20 cellular contexts compared by ENCODE assay signal in the genomic region with DNA sequence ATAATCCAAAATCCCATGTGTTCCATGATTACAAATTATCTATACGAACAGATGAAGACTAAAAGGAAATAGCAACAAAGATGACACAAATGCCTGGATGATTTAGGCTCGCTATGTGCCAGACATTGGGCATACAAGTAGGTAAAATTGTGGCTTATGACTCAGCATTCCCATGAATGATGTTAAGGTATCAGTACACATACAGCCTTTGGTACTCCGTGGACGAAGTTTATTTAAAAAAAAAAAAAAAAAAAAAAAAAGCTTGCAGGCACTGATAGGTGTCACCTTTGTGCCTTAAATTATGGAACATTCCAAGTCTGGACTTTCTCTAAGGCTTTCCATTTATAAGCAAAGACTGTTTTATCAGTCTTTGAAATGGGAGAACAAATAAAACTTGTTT. TPM values are rescaled to one million over a fixed set of nuclear protein-coding genes. Genes with fewer than 3 reads are reported as not detected.
DNase-seq lines count a peak whose midpoint lies in the region; ATAC-seq, FAIRE-seq and TF ChIP-seq lines count a peak whose summit lies in the region.
"Had no signal": no experiment of that assay in that cellular context is flagged by ENCODE, and none has a peak within 500 bp of the region (broad histone marks: within the 10 kb centered on the region; RNA-seq: fewer than 3 reads in every experiment).

No MANE protein-coding gene starts in this region.

- no peaks in the 10 kb centered on the region for H3K9me2 ChIP-seq in Karpas-422 (replicated peaks; ENCODE audit: insufficient read depth, low read length)

- no peak overlapping the region for H3K27ac ChIP-seq in A549
- no peak overlapping the region; the same call in 1 of the 2 replicates for H3K27ac ChIP-seq in Karpas-422 (ENCODE audit: low read length)
- H3K27ac ChIP-seq: esophagus muscularis mucosa, lower lobe of right lung, tibial artery had no signal

- CTCF ChIA-PET in A549 (lab: Yijun Ruan, JAX): interaction anchor here (0.8 kb wide), 1 partner anchor 9 kb away, joined by 4 read pairs; no protein-coding TSS in a partner anchor

- 74% methylated on average over 4 of the region's 4 CpGs for WGBS in A549 (ENCODE audit: missing lambda C conversion rate)
- 87 to 89% methylated on average over 4 of the region's 4 CpGs for WGBS in lower leg skin, 2 donors

- H3K9ac ChIP-seq in Karpas-422 (ENCODE audit: low read length): no peak overlapping the region

- H3K4me1 ChIP-seq in A549 (peaks cover 24% of the 10 kb centered on the region), Karpas-422 (ENCODE audit: low read length) (peaks cover 44% of the 10 kb centered on the region)

- TF ChIP-seq RAD21 in A549 (conservative IDR thresholded peaks at IDR 0.05 in 1 of 2, IDR thresholded peaks at IDR 0.05 in 1 of 2): no peak

- H3K36me3 ChIP-seq in Karpas-422 (ENCODE audit: insufficient read depth, low read length): peaks cover 26% of the 10 kb centered on the region; the same call in 1 of the 2 replicates
- H3K36me3 ChIP-seq: esophagus muscularis mucosa, lower lobe of right lung, tibial artery had no signal

- H3K9me3 ChIP-seq in A549 (no peaks in the 10 kb centered on the region), Karpas-422 (ENCODE audit: low read length) (no peaks in the 10 kb centered on the region)
- H3K9me3 ChIP-seq: esophagus muscularis mucosa, lower lobe of right lung, tibial artery had no signal

- no peaks in the 10 kb centered on the region for H4K20me1 ChIP-seq in Karpas-422 (ENCODE audit: insufficient read depth, low read depth, low read length)

- DNase-seq in A172 (ENCODE audit: low spot score) (peak; percentile 48), A549 (ENCODE audit: low read depth in 1 of 2, low spot score in 1 of 2) (peak in 1 of 2 experiments; percentile 23), Karpas-422 (no peak), amniotic epithelial cell (ENCODE audit: low read depth) (peak; percentile 23), lower leg skin (ENCODE audit: low spot score in 2 of 2) (no peak), SK-N-DZ (ENCODE audit: low spot score) (no peak), SKM-1 (lab: John Stamatoyannopoulos, UW; ENCODE audit: unreplicated experiment) (no peak)
- DNase-seq: activated CD4-positive, alpha-beta T cell treated with anti-CD3 and anti-CD28 coated beads, Interleukin-2, amount 50 U/mL, for 48 hours; activated gamma-delta T cell treated with Interleukin-2 at 50 U/mL for 16 hours; C1 segment of cervical spinal cord; DMS79; immature natural killer cell; KG1; lower lobe of right lung; NCI-H1417; posterior cingulate gyrus; Right ventricle myocardium superior; stimulated activated CD4-positive, alpha-beta T cell treated with anti-CD3 and anti-CD28 coated beads, Interleukin-4, amount 100 ng/mL, for 4 hours; tibial artery had no signal

- H3K27me3 ChIP-seq in Karpas-422 (ENCODE audit: low read length): no peaks in the 10 kb centered on the region
- H3K27me3 ChIP-seq: esophagus muscularis mucosa, tibial artery had no signal

- peaks cover 97% of the 10 kb centered on the region for H3K79me2 ChIP-seq in Karpas-422 (ENCODE audit: low read length)

- intact Hi-C loops in lower leg skin (cut with DNase I; ENCODE audit: low total_unique reads): no loop called here

- no peak for TF ChIP-seq EP300 in A549 (IDR thresholded peaks at IDR 0.05)

- H3K4me3 ChIP-seq in A549 (no peak overlapping the region), Karpas-422 (ENCODE audit: low read length) (no peak overlapping the region), lower leg skin (ENCODE audit: low read depth, poor library complexity, severe bottlenecking) (no peak overlapping the region)
- H3K4me3 ChIP-seq: esophagus muscularis mucosa, lower lobe of right lung, tibial artery had no signal

- TF ChIP-seq POLR2A in A549 (IDR thresholded peaks at IDR 0.05; ENCODE audit: low read length): no peak
- no peak for TF ChIP-seq POLR2A in lower leg skin (IDR thresholded peaks at IDR 0.05)

- H2AFZ ChIP-seq in Karpas-422 (ENCODE audit: low read length): no peak overlapping the region

- TF ChIP-seq CTCF in A549 (IDR thresholded peaks at IDR 0.05) (no peak), lower leg skin (IDR thresholded peaks at IDR 0.05) (no peak)

- POLR2A ChIA-PET in A549 (lab: Yijun Ruan, JAX): interaction anchor here (0.6 to 0.7 kb wide), 2 partner anchors 27 to 635 kb away, joined by 3 to 4 read pairs; no protein-coding TSS in a partner anchor

- H3K4me2 ChIP-seq in A549: peak overlapping the region; percentile 6; the same call in 1 of the 3 replicates
- peak overlapping the region; percentile 97 for H3K4me2 ChIP-seq in Karpas-422 (ENCODE audit: low read depth, low read length, poor library complexity, severe bottlenecking)

- no peak for ATAC-seq in A549
- ATAC-seq: lower lobe of right lung had no signal

- FAIRE-seq in A549 (lab: Jason Lieb, UNC): no peak

TF ChIP-seq in A549, 52 proteins besides CTCF, POLR2A, EP300 and RAD21:
- TF ChIP-seq NFE2L2 (conservative IDR thresholded peaks at IDR 0.05; ENCODE audit: low read length): 0 out of 2 replicates have a peak, but pooled peaks have one; percentile 6
- no peak for TF ChIP-seq CBX2 (IDR thresholded peaks at IDR 0.05; ENCODE audit: borderline replicate concordance, low read depth)
- TF ChIP-seq MAFK (IDR thresholded peaks at IDR 0.05; ENCODE audit: partially characterized antibody): peak; percentile 51
- TF ChIP-seq NPAS2 (CRISPR knock-in tag; IDR thresholded peaks at IDR 0.05; ENCODE audit: borderline replicate concordance): no peak
- TF ChIP-seq SREBF2 (IDR thresholded peaks at IDR 0.05): no peak
- TF ChIP-seq HOXB5 (CRISPR knock-in tag; IDR thresholded peaks at IDR 0.05): no peak
- TF ChIP-seq HOXB13 (CRISPR knock-in tag; IDR thresholded peaks at IDR 0.05; ENCODE audit: low read depth): no peak

RNA-seq across cellular contexts. Expression of gene CHAC2, which starts 2.7 kb away (rescaled TPM):
- 22.5 and 30.9 TPM in 2 replicates for total RNA-seq in A172 (2014; rRNA removed; shearing (Covaris generic))
- polyA plus RNA-seq in A549 (2011; rRNA removed) (15.2 and 21.8 TPM in 2 replicates), A549 (2017; fragmentation: RNase III; extraction: RNeasy Plus Mini Kit Qiagen cat#74134 plus additional on column Dnase treatment) (18.4 to 21.2 TPM (median 20.1 TPM) in 3 replicates)
- polyA plus RNA-seq in A549 (2012; cell fraction: cytosol; rRNA removed): 8.9 and 9.4 TPM in 2 replicates
- polyA plus RNA-seq in A549 (2012; cell fraction: nucleus; rRNA removed): 3.0 and 5.2 TPM in 2 replicates
- polyA minus RNA-seq in A549 (2011; rRNA and poly(A)+ RNA removed): 3.6 and 5.2 TPM in 2 replicates
- 9.8 and 21.3 TPM in 2 replicates for total RNA-seq in Karpas-422 (2014; rRNA removed; shearing (Covaris generic); ENCODE audit: low replicate concordance)
- 1 to 10 TPM in 3 of 4 donors, under 1 TPM in 1; 0.76 to 1.9 (median 1.4) TPM for total RNA-seq in lower leg skin
- polyA plus RNA-seq in SK-N-DZ (2014; cell fraction: cytosol; rRNA removed): 14.8 and 19.1 TPM in 2 replicates
- polyA plus RNA-seq in SK-N-DZ (2014; cell fraction: nucleus; rRNA removed): 8.0 and 15.4 TPM in 2 replicates

RNA-seq across cellular contexts. Expression of gene ASB3, which starts 16.5 kb away (rescaled TPM):
- 22.1 and 33.1 TPM in 2 replicates for total RNA-seq in A172 (2014; rRNA removed; shearing (Covaris generic))
- polyA plus RNA-seq in A549 (2011; rRNA removed): 35.9 and 38.4 TPM in 2 replicates
- 9.0 and 10.5 TPM in 2 replicates for polyA plus RNA-seq in A549 (2012; cell fraction: cytosol; rRNA removed)
- 6.5 and 11.3 TPM in 2 replicates for polyA plus RNA-seq in A549 (2012; cell fraction: nucleus; rRNA removed)
- 12.4 to 14.1 TPM (median 13.5 TPM) in 3 replicates for polyA plus RNA-seq in A549 (2017; fragmentation: RNase III; extraction: RNeasy Plus Mini Kit Qiagen cat#74134 plus additional on column Dnase treatment)
- polyA minus RNA-seq in A549 (2011; rRNA and poly(A)+ RNA removed): 23.1 and 23.8 TPM in 2 replicates
- total RNA-seq in Karpas-422 (2014; rRNA removed; shearing (Covaris generic); ENCODE audit: low replicate concordance): 26.4 and 39.8 TPM in 2 replicates
- 10 to 100 TPM; 11.0 to 21.1 (median 17.6) TPM for total RNA-seq in lower leg skin
- polyA plus RNA-seq in SK-N-DZ (2014; cell fraction: cytosol; rRNA removed): 32.3 and 32.4 TPM in 2 replicates
- 17.5 and 27.1 TPM in 2 replicates for polyA plus RNA-seq in SK-N-DZ (2014; cell fraction: nucleus; rRNA removed)

RNA-seq across cellular contexts. Expression of gene ERLEC1, which starts 16.6 kb away (rescaled TPM):
- total RNA-seq in A172 (2014; rRNA removed; shearing (Covaris generic)): 68.9 and 76.3 TPM in 2 replicates
- polyA plus RNA-seq in A549 (2011; rRNA removed) (97.4 and 113 TPM in 2 replicates), A549 (2017; fragmentation: RNase III; extraction: RNeasy Plus Mini Kit Qiagen cat#74134 plus additional on column Dnase treatment) (53.7 to 58.7 TPM (median 57.1 TPM) in 3 replicates)
- polyA plus RNA-seq in A549 (2012; cell fraction: cytosol; rRNA removed): 46.4 and 58.9 TPM in 2 replicates
- 19.4 and 28.1 TPM in 2 replicates for polyA plus RNA-seq in A549 (2012; cell fraction: nucleus; rRNA removed)
- 13.7 and 14.9 TPM in 2 replicates for polyA minus RNA-seq in A549 (2011; rRNA and poly(A)+ RNA removed)
- 54.8 and 62.9 TPM in 2 replicates for total RNA-seq in Karpas-422 (2014; rRNA removed; shearing (Covaris generic); ENCODE audit: low replicate concordance)
- 10 to 100 TPM; 15.6 to 60.1 (median 30.7) TPM for total RNA-seq in lower leg skin
- polyA plus RNA-seq in SK-N-DZ (2014; cell fraction: cytosol; rRNA removed): 36.4 and 37.7 TPM in 2 replicates
- polyA plus RNA-seq in SK-N-DZ (2014; cell fraction: nucleus; rRNA removed): 24.3 and 33.0 TPM in 2 replicates

Comparison
In these comparisons a context has a peak if more than half of its experiments do, and no peak if none do; other contexts are left out.
1. DNase-seq: peak in A172 (single experiment) and amniotic epithelial cell (single experiment); none in Karpas-422 (single experiment), lower leg skin (0 of 2), SK-N-DZ (single experiment) and SKM-1 (single experiment).